Comparison of ENCODE assay signal across 9 cellular contexts in the genomic region with DNA sequence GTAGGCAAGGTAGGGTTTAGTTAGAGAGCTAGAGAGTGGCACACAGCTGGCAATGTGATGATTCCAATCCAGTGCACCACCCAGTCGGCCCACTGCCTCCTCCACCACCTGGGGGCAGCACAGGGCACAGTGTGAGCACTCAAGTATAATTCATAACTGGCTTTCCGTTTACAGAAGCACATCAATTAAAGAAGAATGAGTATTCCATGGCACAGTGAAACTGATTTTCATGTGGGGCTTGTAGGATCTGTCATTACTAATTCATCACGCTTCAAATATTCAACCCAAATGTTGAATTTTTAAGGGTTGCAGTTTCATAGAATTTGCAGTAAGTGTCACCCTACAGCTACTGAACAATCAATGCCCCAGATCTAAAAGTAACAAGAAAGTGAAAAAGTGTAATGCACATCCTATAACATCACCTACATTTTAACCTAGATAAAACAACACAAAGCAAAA.
DNase-seq lines count a peak whose midpoint lies in the region; ATAC-seq and TF ChIP-seq lines count a peak whose summit lies in the region.
"Had no signal": no experiment of that assay in that cellular context is flagged by ENCODE, and none has a peak within 500 bp of the region (broad histone marks: within the 10 kb centered on the region; RNA-seq: fewer than 3 reads in every experiment).

No MANE protein-coding gene starts in this region.

- TF ChIP-seq EP300 in esophagus muscularis mucosa (IDR thresholded peaks at IDR 0.05): no peak

- intact Hi-C loops in CD4-positive, alpha-beta memory T cell (cut with micrococcal nuclease): loop anchor here (1.0 to 5.0 kb wide), 5 partner anchors 72 to 1673 kb away; a partner anchor contains a TSS
- intact Hi-C loops in esophagus muscularis mucosa (cut with DNase I): loop anchor here (1.0 to 10.0 kb wide), 2 partner anchors 151 to 360 kb away; a partner anchor contains a TSS

- H3K4me3 Mint-ChIP-seq in CD4-positive, alpha-beta memory T cell: peak overlapping the region in 1 of 8 donors; percentile 59
- H3K4me3 Mint-ChIP-seq in nephron: no peak overlapping the region
- H3K4me3 Mint-ChIP-seq: T-helper 1 cell treated with Interleukin-12 subunit alpha and Interleukin-12 subunit beta and Interleukin-4 antibody, amounts not matched to agents 30 μg/mL and 1 μg/mL, for 36 hours had no signal

- H3K27ac ChIP-seq in CD4-positive, alpha-beta memory T cell (ENCODE audit: low read depth, low read length): no peak overlapping the region
- no peak overlapping the region for H3K27ac ChIP-seq in esophagus muscularis mucosa (replicated peaks in 1 of 4)

- TF ChIP-seq CTCF in esophagus muscularis mucosa (IDR thresholded peaks at IDR 0.05): peak; percentile 87 to 88 (median 87)
- TF ChIP-seq CTCF in nephron (IDR thresholded peaks at IDR 0.05; ENCODE audit: unreplicated experiment in 3 of 3): peak; percentile 91 to 93 (median 91)

- H3K27me3 ChIP-seq in CD4-positive, alpha-beta memory T cell (ENCODE audit: insufficient read depth, low read length): no peaks in the 10 kb centered on the region
- H3K27me3 ChIP-seq in esophagus muscularis mucosa: peaks cover 0 to 19% (median 0%) of the 10 kb centered on the region in 4 donors

- no peaks in the 10 kb centered on the region for H3K4me1 ChIP-seq in CD4-positive, alpha-beta memory T cell (ENCODE audit: insufficient read depth, low read length)
- H3K4me1 ChIP-seq in esophagus muscularis mucosa: no peaks in the 10 kb centered on the region

- H3K4me3 ChIP-seq in CD4-positive, alpha-beta memory T cell (ENCODE audit: low read length in 2 of 2): no peak overlapping the region
- H3K4me3 ChIP-seq in esophagus muscularis mucosa: peak overlapping the region in 1 of 4 donors; percentile 26

- peaks cover 0 to 7% (median 4%) of the 10 kb centered on the region in 4 donors for H3K4me1 Mint-ChIP-seq in CD4-positive, alpha-beta memory T cell
- H3K4me1 Mint-ChIP-seq in nephron: no peaks in the 10 kb centered on the region

- peaks cover 2 to 8% of the 10 kb centered on the region in 2 donors for H3K27me3 Mint-ChIP-seq in CD4-positive, alpha-beta memory T cell
- peaks cover 23% of the 10 kb centered on the region for H3K27me3 Mint-ChIP-seq in nephron (ENCODE audit: low read depth)

- H3K36me3 Mint-ChIP-seq in CD4-positive, alpha-beta memory T cell: no peaks in the 10 kb centered on the region
- H3K36me3 Mint-ChIP-seq in nephron (ENCODE audit: low read depth): no peaks in the 10 kb centered on the region

- CTCF ChIA-PET in CD4-positive, alpha-beta memory T cell (lab: Charles Lee; ENCODE audit: partially characterized antibody): interaction anchor here (0.6 to 13.6 kb wide), 61 partner anchors 8 to 1674 kb away, joined by 3 to 439 read pairs (median 5); a partner anchor contains a TSS

- no peaks in the 10 kb centered on the region for H3K36me3 ChIP-seq in CD4-positive, alpha-beta memory T cell (ENCODE audit: insufficient read depth, low read length)
- no peaks in the 10 kb centered on the region for H3K36me3 ChIP-seq in esophagus muscularis mucosa

- ATAC-seq in GM19351 (IDR thresholded peaks at IDR 0.05; ENCODE audit: unreplicated experiment) (peak; percentile 83), HG03469 (IDR thresholded peaks at IDR 0.05; ENCODE audit: unreplicated experiment) (peak; percentile 50)

- TF ChIP-seq POLR2A in esophagus muscularis mucosa (IDR thresholded peaks at IDR 0.05; ENCODE audit: low read depth): no peak

- no peak overlapping the region for H3K27ac Mint-ChIP-seq in CD4-positive, alpha-beta memory T cell
- H3K27ac Mint-ChIP-seq in nephron: no peak overlapping the region
- H3K27ac Mint-ChIP-seq: T-helper 1 cell treated with Interleukin-12 subunit alpha and Interleukin-12 subunit beta and Interleukin-4 antibody, amounts not matched to agents 30 μg/mL and 1 μg/mL, for 36 hours had no signal

- POLR2A ChIA-PET in CD4-positive, alpha-beta memory T cell (lab: Charles Lee; ENCODE audit: partially characterized antibody): interaction anchor here (1.0 to 1.7 kb wide), 3 partner anchors 150 to 469 kb away, joined by 3 to 9 read pairs (median 6); a partner anchor contains a TSS

- no peaks in the 10 kb centered on the region for H3K9me3 ChIP-seq in CD4-positive, alpha-beta memory T cell (ENCODE audit: control insufficient read depth in 1 of 2, low read length in 2 of 2)
- no peaks in the 10 kb centered on the region for H3K9me3 ChIP-seq in esophagus muscularis mucosa

- no peaks in the 10 kb centered on the region for H3K9me3 Mint-ChIP-seq in CD4-positive, alpha-beta memory T cell
- H3K9me3 Mint-ChIP-seq in nephron: no peaks in the 10 kb centered on the region
- H3K9me3 Mint-ChIP-seq: T-helper 1 cell treated with Interleukin-12 subunit alpha and Interleukin-12 subunit beta and Interleukin-4 antibody, amounts not matched to agents 30 μg/mL and 1 μg/mL, for 36 hours had no signal

- WGBS in esophagus muscularis mucosa: 0% methylated on average over 3 of the region's 3 CpGs

- peak; percentile 63 to 74 (median 68) for DNase-seq in CD4-positive, alpha-beta memory T cell
- DNase-seq in NCI-H82 treated with DMSO at 0.1 percent for 48 hours (lab: John Stamatoyannopoulos, UW; ENCODE audit: unreplicated experiment) (peak; percentile 68), esophagus muscularis mucosa (ENCODE audit: extremely low spot score) (no peak)
- peak; percentile 77 for DNase-seq in activated CD8-positive, alpha-beta memory T cell treated with anti-CD3 and anti-CD28 coated beads, Interleukin-2, amount 50 U/mL, for 4 hours
- DNase-seq in stimulated activated naive CD4-positive, alpha-beta T cell treated with Interleukin-2 at 50 U/mL for 16 hours (lab: John Stamatoyannopoulos, UW): peak; percentile 72
